21 cellular contexts compared by ENCODE assay signal in genomic region chr9:124768275-124768674, GRCh38. TPM values are rescaled to one million over a fixed set of nuclear protein-coding genes. Genes with fewer than 3 reads are reported as not detected.
A peak's percentile ranks its signal among the peaks of the same experiment; 100 is the strongest.
DNase-seq lines count a peak whose midpoint lies in the region; ATAC-seq, FAIRE-seq and TF ChIP-seq lines count a peak whose summit lies in the region.
"Had no signal": no experiment of that assay in that cellular context is flagged by ENCODE, and none has a peak within 500 bp of the region (broad histone marks: within the 10 kb centered on the region; RNA-seq: fewer than 3 reads in every experiment).

No MANE protein-coding gene starts in this region.

- H3K4me3 ChIP-seq in Panc1 (ENCODE audit: low read depth in 2 of 2, low read length in 2 of 2) = peak overlapping the region in 1 of 2 experiments; percentile 74; a peak in 2 of 4 replicates
- peak overlapping the region; percentile 89 for H3K4me3 ChIP-seq in iPS-18a (ENCODE audit: low read length)
- no peak overlapping the region for H3K4me3 ChIP-seq in spleen
- H3K4me3 ChIP-seq in uterus = no peak overlapping the region
- H3K4me3 ChIP-seq: breast epithelium, coronary artery, GM23248 had no signal

- H3K4me1 ChIP-seq in Panc1 (ENCODE audit: control insufficient read depth, insufficient read depth, low read length) = peaks cover 35% of the 10 kb centered on the region
- peaks cover 58% of the 10 kb centered on the region for H3K4me1 ChIP-seq in iPS-18a (ENCODE audit: control insufficient read depth, low read depth, low read length)
- peaks cover 14 to 69% (median 36%) of the 10 kb centered on the region in 6 donors for H3K4me1 ChIP-seq in spleen
- peaks cover 0 to 8% of the 10 kb centered on the region in 2 donors for H3K4me1 ChIP-seq in uterus
- H3K4me1 ChIP-seq: breast epithelium, Caco-2 had no signal

- H3K4me1 Mint-ChIP-seq in natural killer cell = peaks cover 29 to 31% of the 10 kb centered on the region in 2 donors
- H3K4me1 Mint-ChIP-seq in natural killer cell treated with Interleukin-12 subunit alpha and Interleukin-12 subunit beta and Interleukin-15 and Interleukin-18, amount 100 ng/mL, for 72 hours (ENCODE audit: low read depth in 2 of 2) = peaks cover 22 to 26% of the 10 kb centered on the region in 2 donors

- in situ Hi-C loops in Panc1 (cut with HindIII; ENCODE audit: low pct_unique_long_range_greater_than_20kb, low sequenced_read_pairs) = no loop called here

- no peak for TF ChIP-seq CTCF in natural killer cell (IDR thresholded peaks at IDR 0.05)
- TF ChIP-seq CTCF in Panc1 (IDR thresholded peaks at IDR 0.05) = no peak
- no peak for TF ChIP-seq CTCF in spleen (IDR thresholded peaks at IDR 0.05 in 8 of 11, conservative IDR thresholded peaks at IDR 0.05 in 3 of 11)
- TF ChIP-seq CTCF in uterus (IDR thresholded peaks at IDR 0.05) = no peak
- TF ChIP-seq CTCF in D721Med (IDR thresholded peaks at IDR 0.05; ENCODE audit: insufficient read depth, missing control alignments) = no peak

- peak overlapping the region; percentile 40 for H3K4me3 Mint-ChIP-seq in natural killer cell
- H3K4me3 Mint-ChIP-seq in natural killer cell treated with Interleukin-12 subunit alpha and Interleukin-12 subunit beta and Interleukin-15 and Interleukin-18, amount 100 ng/mL, for 72 hours = no peak overlapping the region

- peaks cover 53 to 69% of the 10 kb centered on the region in 2 donors for H3K27me3 Mint-ChIP-seq in natural killer cell (ENCODE audit: low read depth in 2 of 2)
- peaks cover 32 to 61% of the 10 kb centered on the region in 2 donors for H3K27me3 Mint-ChIP-seq in natural killer cell treated with Interleukin-12 subunit alpha and Interleukin-12 subunit beta and Interleukin-15 and Interleukin-18, amount 100 ng/mL, for 72 hours

- H3K9ac ChIP-seq in iPS-18a (ENCODE audit: low read length) = peak overlapping the region; percentile 91
- H3K9ac ChIP-seq: GM23248 had no signal

- FAIRE-seq in D721Med (lab: Jason Lieb, UNC) = no peak
- FAIRE-seq: A204.1, GM18507 had no signal

- H3K9me3 ChIP-seq in Panc1 (ENCODE audit: control insufficient read depth, insufficient read depth, low read depth, low read length) (no peaks in the 10 kb centered on the region), iPS-18a (ENCODE audit: control insufficient read depth, low read depth, low read length) (no peaks in the 10 kb centered on the region), spleen (no peaks in the 10 kb centered on the region), uterus (no peaks in the 10 kb centered on the region)
- H3K9me3 ChIP-seq: breast epithelium, Caco-2 had no signal

- DNase-seq in natural killer cell (no peak), Panc1 (ENCODE audit: low read depth, low spot score) (no peak), NCI-H345 treated with DMSO at 0.1 percent for 48 hours (lab: John Stamatoyannopoulos, UW; ENCODE audit: unreplicated experiment) (no peak), spleen (no peak), uterus (no peak), D721Med (ENCODE audit: insufficient read length, low spot score) (no peak)
- no peak for DNase-seq in natural killer cell treated with Interleukin-12 subunit alpha and Interleukin-12 subunit beta and Interleukin-15 and Interleukin-18, amount 100 ng/mL, for 72 hours (ENCODE audit: low spot score)
- DNase-seq: activated CD4-positive, alpha-beta T cell treated with anti-CD3 and anti-CD28 coated beads, Interleukin-2, amount 10 ng/mL, durations not matched to agents 7 days and 5 days; activated effector memory CD4-positive, alpha-beta T cell treated with Interleukin-2 at 50 U/mL for 16 hours; activated naive CD8-positive, alpha-beta T cell treated with anti-CD3 and anti-CD28 coated beads, Interleukin-2, amount 50 U/mL, for 24 hours; Caco-2; GM23248; left ventricle myocardium superior; NCI-H2081 treated with DMSO at 0.1 percent for 48 hours; NCI-H510A; NK-92 treated with Interleukin-12 subunit alpha and Interleukin-12 subunit beta, amount 100 ng/mL, for 24 hours had no signal

- WGBS in spleen, 5 donors = 45 to 75% (median 48%) methylated on average over 3 of the region's 3 CpGs

- ATAC-seq in natural killer cell = no peak
- ATAC-seq in natural killer cell treated with Interleukin-12 subunit alpha and Interleukin-12 subunit beta and Interleukin-15 and Interleukin-18, amount 100 ng/mL, for 72 hours = no peak
- no peak for ATAC-seq in Panc1
- ATAC-seq: activated naive CD8-positive, alpha-beta T cell treated with anti-CD3 and anti-CD28 coated beads, Interleukin-2, amount 50 U/mL, for 24 hours; left ventricle myocardium superior had no signal

- POLR2A ChIA-PET in Panc1 (lab: Charles Lee) = interaction anchor here (0.6 kb wide), 1 partner anchor 14 kb away, joined by 4 read pairs; no protein-coding TSS in a partner anchor

- H3K36me3 ChIP-seq in Panc1 (ENCODE audit: control insufficient read depth, insufficient read depth, low read length) (no peaks in the 10 kb centered on the region; the same call in 1 of the 2 replicates), iPS-18a (ENCODE audit: control insufficient read depth, low read depth, low read length) (no peaks in the 10 kb centered on the region), spleen (no peaks in the 10 kb centered on the region), uterus (no peaks in the 10 kb centered on the region)
- H3K36me3 ChIP-seq: breast epithelium had no signal

- H3K27me3 ChIP-seq in Panc1 (ENCODE audit: control insufficient read depth, insufficient read depth, low read length) = no peaks in the 10 kb centered on the region
- H3K27me3 ChIP-seq in iPS-18a (ENCODE audit: control insufficient read depth, insufficient read depth, low read length) = peaks cover 20% of the 10 kb centered on the region
- H3K27me3 ChIP-seq in spleen (replicated peaks in 1 of 7) = peaks cover 0 to 88% (median 47%) of the 10 kb centered on the region in 7 donors
- H3K27me3 ChIP-seq in uterus = peaks cover 10 to 14% of the 10 kb centered on the region in 2 donors

- H3K36me3 Mint-ChIP-seq in natural killer cell = no peaks in the 10 kb centered on the region
- no peaks in the 10 kb centered on the region for H3K36me3 Mint-ChIP-seq in natural killer cell treated with Interleukin-12 subunit alpha and Interleukin-12 subunit beta and Interleukin-15 and Interleukin-18, amount 100 ng/mL, for 72 hours

- H3K27ac Mint-ChIP-seq in natural killer cell = no peak overlapping the region
- H3K27ac Mint-ChIP-seq in natural killer cell treated with Interleukin-12 subunit alpha and Interleukin-12 subunit beta and Interleukin-15 and Interleukin-18, amount 100 ng/mL, for 72 hours = no peak overlapping the region
- H3K27ac Mint-ChIP-seq: activated CD4-positive, alpha-beta T cell treated with anti-CD3 and anti-CD28 coated beads, Interleukin-2, amount 10 ng/mL, durations not matched to agents 7 days and 5 days; activated naive CD8-positive, alpha-beta T cell treated with anti-CD3 and anti-CD28 coated beads, Interleukin-2, amount 50 U/mL, for 24 hours had no signal

- CTCF ChIA-PET in Panc1 (lab: Charles Lee) = interaction anchor here (1.4 kb wide), 1 partner anchor 85 kb away, joined by 7 read pairs; the partner anchor contains the start of gene WDR38

- TF ChIP-seq POLR2A in spleen (IDR thresholded peaks at IDR 0.05) (no peak), uterus (IDR thresholded peaks at IDR 0.05) (no peak)

- H3K27ac ChIP-seq in Panc1 (ENCODE audit: low read length) (peak overlapping the region; percentile 85; the same call in 1 of the 2 replicates), iPS-18a (ENCODE audit: low read length) (no peak overlapping the region), spleen (no peak overlapping the region), uterus (no peak overlapping the region)
- H3K27ac ChIP-seq: breast epithelium, coronary artery, GM23248 had no signal

- intact Hi-C loops in natural killer cell (cut with micrococcal nuclease) = no loop called here
- intact Hi-C loops in Panc1 (cut with micrococcal nuclease; ENCODE audit: unreplicated experiment) = no loop called here
- intact Hi-C loops in spleen (cut with DNase I; ENCODE audit: low total_unique reads) = no loop called here
- intact Hi-C loops in uterus (cut with DNase I; ENCODE audit: low total_unique reads) = no loop called here

- H3K9me3 Mint-ChIP-seq in natural killer cell = no peaks in the 10 kb centered on the region
- H3K9me3 Mint-ChIP-seq in natural killer cell treated with Interleukin-12 subunit alpha and Interleukin-12 subunit beta and Interleukin-15 and Interleukin-18, amount 100 ng/mL, for 72 hours = no peaks in the 10 kb centered on the region
- H3K9me3 Mint-ChIP-seq: activated CD4-positive, alpha-beta T cell treated with anti-CD3 and anti-CD28 coated beads, Interleukin-2, amount 10 ng/mL, durations not matched to agents 7 days and 5 days; activated naive CD8-positive, alpha-beta T cell treated with anti-CD3 and anti-CD28 coated beads, Interleukin-2, amount 50 U/mL, for 24 hours had no signal

- no TSS peak for BruUV-seq in Panc1 (replicated peaks; lab: Mats Ljungman, UMichigan)

RNA-seq across cellular contexts. Expression of gene NR6A1, which starts 2.8 kb away (rescaled TPM):
- total RNA-seq in natural killer cell = under 1 TPM; 0.07 to 0.75 (median 0.49) TPM
- 1 to 10 TPM; 2.0 to 3.8 TPM for total RNA-seq in natural killer cell treated with Interleukin-12 subunit alpha and Interleukin-12 subunit beta and Interleukin-15 and Interleukin-18, amount 100 ng/mL, for 72 hours
- 7.6 TPM for total RNA-seq in Panc1 (2021; ENCODE audit: unreplicated experiment)
- polyA plus RNA-seq in Panc1 (2012; ENCODE audit: insufficient read length) = 2.5 TPM
- total RNA-seq in spleen = 1 to 10 TPM; 1.7 to 3.7 (median 2.5) TPM
- polyA plus RNA-seq in spleen = under 1 TPM; 0.14 to 0.35 (median 0.24) TPM
- 1 to 10 TPM in 2 of 4 donors, under 1 TPM in 1, not detected in 1; under 0.01 to 2.6 (median 1.3) TPM for total RNA-seq in uterus
- total RNA-seq: GM23248 had no signal

RNA-seq across cellular contexts. Expression of gene OLFML2A, which starts 8.7 kb away (rescaled TPM):
- total RNA-seq in natural killer cell (not detected), Panc1 (2021; ENCODE audit: unreplicated experiment) (44.5 TPM), spleen (100 to 1,000 TPM in 6 of 7 donors, 10 to 100 TPM in 1; 44.0 to 187 (median 139) TPM), uterus (10 to 100 TPM; 21.3 to 86.5 (median 71.8) TPM)
- not detected for total RNA-seq in natural killer cell treated with Interleukin-12 subunit alpha and Interleukin-12 subunit beta and Interleukin-15 and Interleukin-18, amount 100 ng/mL, for 72 hours
- polyA plus RNA-seq in Panc1 (2012; ENCODE audit: insufficient read length) = 34.5 TPM
- polyA plus RNA-seq in spleen = 10 to 100 TPM in 1 of 3 donors, 1 to 10 TPM in 2; 3.0 to 12.5 (median 3.2) TPM
- total RNA-seq: activated CD4-positive, alpha-beta T cell treated with anti-CD3 and anti-CD28 coated beads, Interleukin-2, amount 10 ng/mL, durations not matched to agents 7 days and 5 days had no signal

Comparison
In these comparisons a context has a peak if more than half of its experiments do, and no peak if none do; other contexts are left out.
1. RNA of gene OLFML2A, which starts 8.7 kb away (total RNA-seq): 44.0 to 187 TPM in spleen, 21.3 to 86.5 TPM in uterus and 44.5 TPM in Panc1 (single experiment); not detected in natural killer cell and not detected in natural killer cell treated with Interleukin-12 subunit alpha and Interleukin-12 subunit beta and Interleukin-15 and Interleukin-18, amount 100 ng/mL, for 72 hours; every median in the first group is over 10 times any median in the second.